In the genomic region with DNA sequence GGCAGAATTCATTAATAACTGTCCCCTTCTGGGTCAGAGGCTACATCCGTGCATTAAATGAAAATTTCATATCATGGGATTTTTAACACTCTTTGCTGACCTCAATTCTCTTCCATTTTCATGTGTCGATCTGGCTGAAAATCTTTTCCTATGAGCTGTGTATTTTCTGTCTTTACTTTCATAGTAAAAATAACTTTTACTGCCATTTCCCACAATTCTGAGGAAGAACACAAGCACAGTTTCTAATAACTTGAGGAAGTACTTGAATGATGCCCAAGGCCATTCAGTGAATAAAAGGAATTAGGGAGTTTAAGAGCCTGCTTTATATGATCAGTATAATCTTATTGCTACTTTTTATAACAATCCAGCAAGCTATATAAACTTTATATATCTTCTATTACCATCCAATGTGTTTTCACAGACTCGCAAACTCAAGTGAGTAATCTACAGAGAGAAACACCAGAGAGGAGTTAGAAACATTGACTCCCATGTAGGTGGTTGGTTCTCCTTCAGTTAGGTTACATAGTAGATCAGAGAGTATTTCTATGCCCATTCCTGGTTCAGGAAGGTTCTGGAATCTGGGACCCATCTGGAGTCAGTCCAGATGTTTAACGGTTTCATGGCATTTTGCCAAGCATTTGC, we compare ENCODE assay signal across 25 cellular contexts.
DNase-seq lines count a peak whose midpoint lies in the region; ATAC-seq, FAIRE-seq and TF ChIP-seq lines count a peak whose summit lies in the region.
"Had no signal": no experiment of that assay in that cellular context is flagged by ENCODE, and none has a peak within 500 bp of the region (broad histone marks: within the 10 kb centered on the region; RNA-seq: fewer than 3 reads in every experiment).

No MANE protein-coding gene starts in this region.

- H3K9me3 ChIP-seq in PC-3 (ENCODE audit: low read length) (no peaks in the 10 kb centered on the region), K562 (replicated peaks; ENCODE audit: control insufficient read depth, insufficient read depth, low read depth, low read length) (no peaks in the 10 kb centered on the region), subcutaneous abdominal adipose tissue (ENCODE audit: control insufficient read depth in 5 of 5, low read length in 5 of 5) (no peaks in the 10 kb centered on the region)
- H3K9me3 ChIP-seq: BE2C had no signal

- H3K9me3 Mint-ChIP-seq in T-helper 2 cell treated with Interferon-gamma antibody and Interleukin-4, amounts not matched to agents 5 μg/mL and 100 μg/mL, for 36 hours = no peaks in the 10 kb centered on the region

- TF ChIP-seq EP300 in K562 (IDR thresholded peaks at IDR 0.05; ENCODE audit: low read length) = no peak

- H3K36me3 ChIP-seq in PC-3 (ENCODE audit: low read depth, low read length) (no peaks in the 10 kb centered on the region), K562 (ENCODE audit: control insufficient read depth, insufficient read depth, low read length) (no peaks in the 10 kb centered on the region), subcutaneous abdominal adipose tissue (ENCODE audit: control insufficient read depth in 5 of 5, insufficient read depth in 5 of 5, low read length in 5 of 5) (no peaks in the 10 kb centered on the region)
- H3K36me3 ChIP-seq: BE2C, BLaER1 had no signal

- H3K27me3 ChIP-seq in PC-3 (ENCODE audit: low read length) (no peaks in the 10 kb centered on the region), K562 (ENCODE audit: control insufficient read depth in 2 of 2, insufficient read depth in 2 of 2, low read length in 2 of 2) (no peaks in the 10 kb centered on the region), subcutaneous abdominal adipose tissue (ENCODE audit: control insufficient read depth in 5 of 5, insufficient read depth in 4 of 5, low read length in 5 of 5) (no peaks in the 10 kb centered on the region)
- H3K27me3 ChIP-seq: BE2C, BLaER1 had no signal

- H3K4me1 Mint-ChIP-seq in T-helper 2 cell treated with Interferon-gamma antibody and Interleukin-4, amounts not matched to agents 5 μg/mL and 100 μg/mL, for 36 hours (ENCODE audit: low read depth) = no peaks in the 10 kb centered on the region
- H3K4me1 Mint-ChIP-seq: CD14-positive monocyte; CD4-positive, alpha-beta memory T cell; CD4-positive, CD25-positive, alpha-beta regulatory T cell; CD8-positive, alpha-beta memory T cell had no signal

- H3K4me3 ChIP-seq in PC-3 (ENCODE audit: low read length) (no peak overlapping the region), K562 (no peak overlapping the region), subcutaneous abdominal adipose tissue (ENCODE audit: low read depth in 1 of 5, low read length in 5 of 5) (no peak overlapping the region)
- H3K4me3 ChIP-seq: BLaER1 had no signal

- H3K9me2 ChIP-seq in PC-3 (replicated peaks; ENCODE audit: low read length) = no peaks in the 10 kb centered on the region

- no peak for TF ChIP-seq CTCF in PC-3 (conservative IDR thresholded peaks at IDR 0.05; ENCODE audit: low read depth, low read length)
- no peak for TF ChIP-seq CTCF in K562 (IDR thresholded peaks at IDR 0.05 in 2 of 3, conservative IDR thresholded peaks at IDR 0.05 in 1 of 3; ENCODE audit: insufficient read depth in 2 of 3, low read depth in 1 of 3, low read length in 3 of 3)

- H3K9me1 ChIP-seq in K562 (ENCODE audit: control insufficient read depth, insufficient read depth, low read length) = no peaks in the 10 kb centered on the region

- H3K79me2 ChIP-seq in PC-3 (ENCODE audit: low read length) (no peaks in the 10 kb centered on the region), K562 (ENCODE audit: control insufficient read depth, insufficient read depth, low read length) (no peaks in the 10 kb centered on the region)

- DNase-seq in PC-3 = no peak
- no peak for DNase-seq in K562 (ENCODE audit: extremely low read depth in 1 of 4, low spot score in 3 of 4)
- peak; percentile 68 for DNase-seq in foreskin melanocyte
- no peak for DNase-seq in SK-N-DZ (ENCODE audit: low spot score)
- no peak for DNase-seq in T-helper 2 cell treated with Interferon-gamma antibody and Interleukin-4, amounts not matched to agents 5 μg/mL and 100 μg/mL, for 36 hours (ENCODE audit: low spot score)
- no peak for DNase-seq in DMS153 treated with DMSO at 0.1 percent for 48 hours (lab: John Stamatoyannopoulos, UW; ENCODE audit: unreplicated experiment)
- DNase-seq: 8988T; ACHN; BE2C; C1 segment of cervical spinal cord; CD4-positive, alpha-beta memory T cell; CD4-positive, CD25-positive, alpha-beta regulatory T cell; CD8-positive, alpha-beta memory T cell; COR-L47; DMS 273 treated with DMSO at 0.1 percent for 48 hours; DMS153; DMS79 treated with DMSO at 0.1 percent for 48 hours; GF-D8 had no signal

- H3K4me2 ChIP-seq in PC-3 (ENCODE audit: low read length) (no peak overlapping the region), K562 (ENCODE audit: insufficient read depth, low read length) (no peak overlapping the region)
- H3K4me2 ChIP-seq: BLaER1 had no signal

- no peaks in the 10 kb centered on the region for H3K27me3 Mint-ChIP-seq in T-helper 2 cell treated with Interferon-gamma antibody and Interleukin-4, amounts not matched to agents 5 μg/mL and 100 μg/mL, for 36 hours (ENCODE audit: low read depth)
- H3K27me3 Mint-ChIP-seq: CD4-positive, alpha-beta memory T cell; CD4-positive, CD25-positive, alpha-beta regulatory T cell; CD8-positive, alpha-beta memory T cell had no signal

- no peaks in the 10 kb centered on the region for H3K36me3 Mint-ChIP-seq in T-helper 2 cell treated with Interferon-gamma antibody and Interleukin-4, amounts not matched to agents 5 μg/mL and 100 μg/mL, for 36 hours (ENCODE audit: low read depth)
- H3K36me3 Mint-ChIP-seq: CD14-positive monocyte; CD4-positive, alpha-beta memory T cell; CD4-positive, CD25-positive, alpha-beta regulatory T cell; CD8-positive, alpha-beta memory T cell had no signal

- no peak overlapping the region for H2AFZ ChIP-seq in PC-3 (ENCODE audit: low read length)
- no peak overlapping the region for H2AFZ ChIP-seq in K562 (ENCODE audit: low read depth, low read length)

- H3K4me1 ChIP-seq in PC-3 (ENCODE audit: insufficient read depth, low read length) = no peaks in the 10 kb centered on the region
- H3K4me1 ChIP-seq in K562 (replicated peaks in 1 of 2; ENCODE audit: control insufficient read depth in 2 of 2, insufficient read depth in 2 of 2, low read length in 2 of 2) = no peaks in the 10 kb centered on the region
- peaks cover 0 to 4% (median 0%) of the 10 kb centered on the region in 5 donors for H3K4me1 ChIP-seq in subcutaneous abdominal adipose tissue (ENCODE audit: control insufficient read depth in 5 of 5, insufficient read depth in 5 of 5, low read length in 5 of 5)
- H3K4me1 ChIP-seq: BE2C, BLaER1 had no signal

- H3K27ac ChIP-seq in PC-3 (ENCODE audit: low read length) (no peak overlapping the region), K562 (ENCODE audit: extremely low read depth, low read depth, low read length) (no peak overlapping the region), subcutaneous abdominal adipose tissue (ENCODE audit: low read depth, low read length) (peak overlapping the region; percentile 28)
- H3K27ac ChIP-seq: BLaER1 had no signal

- BruUV-seq in PC-3 (replicated peaks; lab: Mats Ljungman, UMichigan) (no TSS peak), K562 (replicated peaks; lab: Mats Ljungman, UMichigan) (no TSS peak)

- ATAC-seq in PC-3 (peak; percentile 92), K562 (no peak), GM18511 (IDR thresholded peaks at IDR 0.05; ENCODE audit: unreplicated experiment) (no peak)

- FAIRE-seq in K562 (lab: Jason Lieb, UNC) = no peak
- FAIRE-seq: A204.1, G401.6, GM12891 had no signal

- no peak overlapping the region for H3K9ac ChIP-seq in PC-3 (ENCODE audit: low read length)
- H3K9ac ChIP-seq in K562 (ENCODE audit: insufficient read depth in 1 of 2, low read depth in 2 of 2, low read length in 2 of 2) = no peak overlapping the region
- H3K9ac ChIP-seq in subcutaneous abdominal adipose tissue (ENCODE audit: low read length in 5 of 5) = no peak overlapping the region
- H3K9ac ChIP-seq: BLaER1 had no signal

- in situ Hi-C loops in K562 (cut with MboI) = no loop called here

- CTCF ChIA-PET in PC-3 (lab: Charles Lee) = no interaction called here
- CTCF ChIA-PET in K562 (lab: Yijun Ruan, JAX; ENCODE audit: low intra/inter-chr PET ratio) = no interaction called here

- H4K20me1 ChIP-seq in PC-3 (ENCODE audit: low read length) (no peaks in the 10 kb centered on the region), K562 (replicated peaks; ENCODE audit: control insufficient read depth, insufficient read depth, low read length) (no peaks in the 10 kb centered on the region)
- H4K20me1 ChIP-seq: BLaER1 had no signal

- WGBS in K562 (ENCODE audit: insufficient coverage, low coverage, missing lambda C conversion rate) = 3% methylated on average over 4 of the region's 4 CpGs

- H3F3A ChIP-seq in PC-3 (ENCODE audit: low read length, unreplicated experiment) = no peaks in the 10 kb centered on the region

- H3K27ac Mint-ChIP-seq in T-helper 2 cell treated with Interferon-gamma antibody and Interleukin-4, amounts not matched to agents 5 μg/mL and 100 μg/mL, for 36 hours = no peak overlapping the region
- H3K27ac Mint-ChIP-seq: CD14-positive monocyte; CD4-positive, alpha-beta memory T cell; CD4-positive, CD25-positive, alpha-beta regulatory T cell; CD8-positive, alpha-beta memory T cell had no signal

- intact Hi-C loops in PC-3 (cut with micrococcal nuclease) = no loop called here
- intact Hi-C loops in K562 (cut with micrococcal nuclease) = no loop called here

- no peak overlapping the region for H3K4me3 Mint-ChIP-seq in T-helper 2 cell treated with Interferon-gamma antibody and Interleukin-4, amounts not matched to agents 5 μg/mL and 100 μg/mL, for 36 hours
- H3K4me3 Mint-ChIP-seq: CD14-positive monocyte; CD4-positive, alpha-beta memory T cell; CD4-positive, CD25-positive, alpha-beta regulatory T cell; CD8-positive, alpha-beta memory T cell had no signal

- no peak for TF ChIP-seq POLR2A in K562 (conservative IDR thresholded peaks at IDR 0.05)

- no peak for TF ChIP-seq RAD21 in K562 (CRISPR knock-in tag; conservative IDR thresholded peaks at IDR 0.05 in 1 of 2, IDR thresholded peaks at IDR 0.05 in 1 of 2)

- POLR2A ChIA-PET in PC-3 (lab: Charles Lee; ENCODE audit: unreplicated experiment) (no interaction called here), K562 (lab: Yijun Ruan, JAX) (no interaction called here)

TF ChIP-seq in K562, 482 proteins besides CTCF, POLR2A, EP300 and RAD21:
- 0 out of 2 replicates have a peak, but pooled peaks have one; percentile 9 for TF ChIP-seq NFIC (IDR thresholded peaks at IDR 0.05)
- TF ChIP-seq, protein P1, sequence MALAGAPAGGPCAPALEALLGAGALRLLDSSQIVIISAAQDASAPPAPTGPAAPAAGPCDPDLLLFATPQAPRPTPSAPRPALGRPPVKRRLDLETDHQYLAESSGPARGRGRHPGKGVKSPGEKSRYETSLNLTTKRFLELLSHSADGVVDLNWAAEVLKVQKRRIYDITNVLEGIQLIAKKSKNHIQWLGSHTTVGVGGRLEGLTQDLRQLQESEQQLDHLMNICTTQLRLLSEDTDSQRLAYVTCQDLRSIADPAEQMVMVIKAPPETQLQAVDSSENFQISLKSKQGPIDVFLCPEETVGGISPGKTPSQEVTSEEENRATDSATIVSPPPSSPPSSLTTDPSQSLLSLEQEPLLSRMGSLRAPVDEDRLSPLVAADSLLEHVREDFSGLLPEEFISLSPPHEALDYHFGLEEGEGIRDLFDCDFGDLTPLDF (CRISPR knock-in tag; IDR thresholded peaks at IDR 0.05) = no peak
